Comparison of ENCODE assay signal across 17 cellular contexts in the genomic region with DNA sequence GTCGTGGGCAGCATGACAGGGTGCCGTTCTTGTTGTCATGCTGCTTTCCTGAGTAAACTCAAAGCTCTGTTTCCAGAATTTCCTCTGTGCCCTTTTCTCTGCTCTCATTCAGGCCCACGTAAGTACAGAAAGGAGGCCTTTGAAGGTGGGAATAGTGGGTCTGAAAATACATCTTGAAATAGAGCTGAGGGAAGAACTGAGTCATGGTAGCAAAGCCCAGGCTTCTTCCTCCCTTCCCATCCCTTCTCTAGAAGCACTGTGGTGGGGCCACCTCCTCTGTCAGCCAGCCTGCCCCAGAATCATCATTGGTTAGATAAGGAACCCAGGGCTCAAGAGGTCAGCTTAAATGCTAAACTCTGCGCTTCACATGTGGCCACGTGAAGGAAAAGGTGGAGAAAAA. TPM values are rescaled to one million over a fixed set of nuclear protein-coding genes. Genes with fewer than 3 reads are reported as not detected.
DNase-seq lines count a peak whose midpoint lies in the region; ATAC-seq and TF ChIP-seq lines count a peak whose summit lies in the region.
"Had no signal": no experiment of that assay in that cellular context is flagged by ENCODE, and none has a peak within 500 bp of the region (broad histone marks: within the 10 kb centered on the region; RNA-seq: fewer than 3 reads in every experiment).

No MANE protein-coding gene starts in this region.

- no peak overlapping the region for H2AFZ ChIP-seq in GM23248

- peaks cover 12% of the 10 kb centered on the region for H3F3A ChIP-seq in GM23248 (ENCODE audit: insufficient read depth)

- H3K79me2 ChIP-seq in GM23248 (ENCODE audit: insufficient read depth), result peaks cover 51% of the 10 kb centered on the region

- ATAC-seq in activated T-cell treated with anti-CD3 and anti-CD28 coated beads, Interleukin-2, amount 50 U/mL, for 72 hours (replicated peaks in 1 of 2), result no peak
- ATAC-seq in activated T-cell treated with anti-CD3 and anti-CD28 coated beads, Interleukin-2, amount 50 U/mL, for 4 hours, result no peak
- ATAC-seq in memory B cell (ENCODE audit: low read depth) (no peak), GM18511 (IDR thresholded peaks at IDR 0.05; ENCODE audit: unreplicated experiment) (no peak), lower lobe of right lung (no peak)

- no peak overlapping the region for H3K27ac ChIP-seq in lower lobe of right lung
- no peak overlapping the region for H3K27ac ChIP-seq in GM23248
- H3K27ac ChIP-seq: uterus had no signal

- H3K36me3 Mint-ChIP-seq in activated T-cell treated with anti-CD3 and anti-CD28 coated beads, Interleukin-2, amount 50 U/mL, for 72 hours (ENCODE audit: insufficient read depth in 2 of 2), result peaks cover 0 to 2% of the 10 kb centered on the region in 2 donors
- peaks cover 7% of the 10 kb centered on the region for H3K36me3 Mint-ChIP-seq in activated T-cell treated with anti-CD3 and anti-CD28 coated beads, Interleukin-2, amount 50 U/mL, for 4 hours (ENCODE audit: insufficient read depth)
- peaks cover 1% of the 10 kb centered on the region for H3K36me3 Mint-ChIP-seq in activated T-helper 1 cell treated with anti-CD3 and anti-CD28 coated beads, Interleukin-12 subunit alpha, Interleukin-12 subunit beta, Interleukin-2, Interleukin-4 antibody, amounts not matched to agents 30 ng/mL and 10 ng/mL and 1 ng/mL, durations not matched to agents 14 hours and 24 hours and 36 hours (ENCODE audit: low read depth)
- no peaks in the 10 kb centered on the region for H3K36me3 Mint-ChIP-seq in memory B cell

- peaks cover 16% of the 10 kb centered on the region; the same call in 1 of the 2 replicates for H4K20me1 ChIP-seq in GM23248 (ENCODE audit: insufficient read depth)

- H3K27me3 ChIP-seq in lower lobe of right lung (ENCODE audit: low read depth), result no peaks in the 10 kb centered on the region
- no peaks in the 10 kb centered on the region for H3K27me3 ChIP-seq in GM23248 (replicated peaks; ENCODE audit: insufficient read depth)
- H3K27me3 ChIP-seq: heart right ventricle, uterus had no signal

- H3K27ac Mint-ChIP-seq in activated T-cell treated with anti-CD3 and anti-CD28 coated beads, Interleukin-2, amount 50 U/mL, for 72 hours, result peak overlapping the region; percentile 88
- peak overlapping the region; percentile 49 for H3K27ac Mint-ChIP-seq in activated T-helper 1 cell treated with anti-CD3 and anti-CD28 coated beads, Interleukin-12 subunit alpha, Interleukin-12 subunit beta, Interleukin-2, Interleukin-4 antibody, amounts not matched to agents 30 ng/mL and 10 ng/mL and 1 ng/mL, durations not matched to agents 14 hours and 24 hours and 36 hours
- peak overlapping the region; percentile 20 for H3K27ac Mint-ChIP-seq in memory B cell

- no peak for DNase-seq in activated T-cell treated with anti-CD3 and anti-CD28 coated beads, Interleukin-2, amount 50 U/mL, for 72 hours
- DNase-seq in activated T-cell treated with anti-CD3 and anti-CD28 coated beads, Interleukin-2, amount 50 U/mL, for 4 hours, result no peak
- DNase-seq in activated T-helper 1 cell treated with anti-CD3 and anti-CD28 coated beads, Interleukin-12 subunit alpha, Interleukin-12 subunit beta, Interleukin-2, Interleukin-4 antibody, amounts not matched to agents 30 ng/mL and 10 ng/mL and 1 ng/mL, durations not matched to agents 14 hours and 24 hours and 36 hours (ENCODE audit: low spot score), result no peak
- DNase-seq in memory B cell (ENCODE audit: low spot score in 2 of 2) (no peak), superior temporal gyrus (ENCODE audit: extremely low spot score) (peak; percentile 29), lower lobe of right lung (no peak), GM23248 (no peak)
- DNase-seq: activated T-cell treated with anti-CD3 and anti-CD28 coated beads for 4 hours; Calu3; H9; heart right ventricle; NCI-H774; stimulated activated CD4-positive, alpha-beta T cell treated with anti-CD3 and anti-CD28 coated beads, Interleukin-4, amount 100 ng/mL, for 4 hours; uterus had no signal

- H3K27me3 Mint-ChIP-seq in activated T-cell treated with anti-CD3 and anti-CD28 coated beads, Interleukin-2, amount 50 U/mL, for 72 hours (ENCODE audit: low read depth), result no peaks in the 10 kb centered on the region
- no peaks in the 10 kb centered on the region for H3K27me3 Mint-ChIP-seq in activated T-cell treated with anti-CD3 and anti-CD28 coated beads, Interleukin-2, amount 50 U/mL, for 4 hours (ENCODE audit: low read depth)
- H3K27me3 Mint-ChIP-seq in activated T-helper 1 cell treated with anti-CD3 and anti-CD28 coated beads, Interleukin-12 subunit alpha, Interleukin-12 subunit beta, Interleukin-2, Interleukin-4 antibody, amounts not matched to agents 30 ng/mL and 10 ng/mL and 1 ng/mL, durations not matched to agents 14 hours and 24 hours and 36 hours (ENCODE audit: insufficient read depth), result no peaks in the 10 kb centered on the region
- H3K27me3 Mint-ChIP-seq in memory B cell, result no peaks in the 10 kb centered on the region

- H3K9me2 ChIP-seq in GM23248 (ENCODE audit: insufficient read depth), result no peaks in the 10 kb centered on the region

- TF ChIP-seq CTCF in lower lobe of right lung (IDR thresholded peaks at IDR 0.05), result no peak

- H3K4me2 ChIP-seq in GM23248 (ENCODE audit: unreplicated experiment), result no peak overlapping the region

- H3K4me3 ChIP-seq in lower lobe of right lung, result no peak overlapping the region
- H3K4me3 ChIP-seq in GM23248, result no peak overlapping the region
- H3K4me3 ChIP-seq: heart right ventricle, uterus had no signal

- H3K4me1 ChIP-seq in lower lobe of right lung, result peaks cover 43% of the 10 kb centered on the region
- H3K4me1 ChIP-seq in GM23248 (ENCODE audit: insufficient read depth), result peaks cover 11% of the 10 kb centered on the region

- H3K36me3 ChIP-seq in lower lobe of right lung (peaks cover 41% of the 10 kb centered on the region), GM23248 (ENCODE audit: low read depth) (no peaks in the 10 kb centered on the region)
- H3K36me3 ChIP-seq: uterus had no signal

- peaks cover 31% of the 10 kb centered on the region for H3K4me1 Mint-ChIP-seq in activated T-cell treated with anti-CD3 and anti-CD28 coated beads, Interleukin-2, amount 50 U/mL, for 72 hours (ENCODE audit: low read depth)
- peaks cover 25% of the 10 kb centered on the region for H3K4me1 Mint-ChIP-seq in activated T-cell treated with anti-CD3 and anti-CD28 coated beads, Interleukin-2, amount 50 U/mL, for 4 hours (ENCODE audit: low read depth)
- H3K4me1 Mint-ChIP-seq in activated T-helper 1 cell treated with anti-CD3 and anti-CD28 coated beads, Interleukin-12 subunit alpha, Interleukin-12 subunit beta, Interleukin-2, Interleukin-4 antibody, amounts not matched to agents 30 ng/mL and 10 ng/mL and 1 ng/mL, durations not matched to agents 14 hours and 24 hours and 36 hours (ENCODE audit: low read depth), result peaks cover 26% of the 10 kb centered on the region
- H3K4me1 Mint-ChIP-seq in memory B cell, result peaks cover 26% of the 10 kb centered on the region

- no peak overlapping the region for H3K4me3 Mint-ChIP-seq in activated T-cell treated with anti-CD3 and anti-CD28 coated beads, Interleukin-2, amount 50 U/mL, for 72 hours
- no peak overlapping the region for H3K4me3 Mint-ChIP-seq in activated T-cell treated with anti-CD3 and anti-CD28 coated beads, Interleukin-2, amount 50 U/mL, for 4 hours
- H3K4me3 Mint-ChIP-seq in activated T-helper 1 cell treated with anti-CD3 and anti-CD28 coated beads, Interleukin-12 subunit alpha, Interleukin-12 subunit beta, Interleukin-2, Interleukin-4 antibody, amounts not matched to agents 30 ng/mL and 10 ng/mL and 1 ng/mL, durations not matched to agents 14 hours and 24 hours and 36 hours, result no peak overlapping the region
- no peak overlapping the region for H3K4me3 Mint-ChIP-seq in memory B cell
- H3K4me3 Mint-ChIP-seq: H9 had no signal

- H3K9me3 ChIP-seq in lower lobe of right lung (no peaks in the 10 kb centered on the region), GM23248 (ENCODE audit: low read depth) (no peaks in the 10 kb centered on the region)
- H3K9me3 ChIP-seq: heart right ventricle, uterus had no signal

- in situ Hi-C loops in GM23248 (cut with MboI), result loop anchor here (10.0 kb wide), 1 partner anchor 107 kb away; no protein-coding TSS in a partner anchor

- no peak overlapping the region for H3K9ac ChIP-seq in GM23248

- H3K9me3 Mint-ChIP-seq in activated T-cell treated with anti-CD3 and anti-CD28 coated beads, Interleukin-2, amount 50 U/mL, for 72 hours, result no peaks in the 10 kb centered on the region
- H3K9me3 Mint-ChIP-seq in activated T-cell treated with anti-CD3 and anti-CD28 coated beads, Interleukin-2, amount 50 U/mL, for 4 hours, result no peaks in the 10 kb centered on the region
- H3K9me3 Mint-ChIP-seq in activated T-helper 1 cell treated with anti-CD3 and anti-CD28 coated beads, Interleukin-12 subunit alpha, Interleukin-12 subunit beta, Interleukin-2, Interleukin-4 antibody, amounts not matched to agents 30 ng/mL and 10 ng/mL and 1 ng/mL, durations not matched to agents 14 hours and 24 hours and 36 hours, result no peaks in the 10 kb centered on the region
- H3K9me3 Mint-ChIP-seq in memory B cell, result no peaks in the 10 kb centered on the region
- H3K9me3 Mint-ChIP-seq: H9 had no signal

- intact Hi-C loops in activated T-helper 1 cell treated with anti-CD3 and anti-CD28 coated beads, Interleukin-12 subunit alpha, Interleukin-12 subunit beta, Interleukin-2, Interleukin-4 antibody, amounts not matched to agents 30 ng/mL and 10 ng/mL and 1 ng/mL, durations not matched to agents 14 hours and 24 hours and 36 hours (cut with micrococcal nuclease), result no loop called here
- intact Hi-C loops in lower lobe of right lung (cut with DNase I), result no loop called here

- 86 to 91% methylated on average over 5 of the region's 5 CpGs for WGBS in GM23248 (ENCODE audit: low coverage in 1 of 2, low lambda C conversion rate in 2 of 2, missing lambda C conversion rate in 2 of 2), 2 experiments

RNA-seq across cellular contexts. Expression of gene CTRL, which starts 9.4 kb away (rescaled TPM):
- 1 to 10 TPM; 4.2 to 5.0 TPM for total RNA-seq in activated T-cell treated with anti-CD3 and anti-CD28 coated beads, Interleukin-2, amount 50 U/mL, for 72 hours
- total RNA-seq in activated T-cell treated with anti-CD3 and anti-CD28 coated beads, Interleukin-2, amount 50 U/mL, for 4 hours, result 10 to 100 TPM in 1 of 3 donors, 1 to 10 TPM in 2; 7.8 to 10.4 (median 8.8) TPM
- 5.5 and 6.9 TPM in 2 replicates for total RNA-seq in activated T-helper 1 cell treated with anti-CD3 and anti-CD28 coated beads, Interleukin-12 subunit alpha, Interleukin-12 subunit beta, Interleukin-2, Interleukin-4 antibody, amounts not matched to agents 30 ng/mL and 10 ng/mL and 1 ng/mL, durations not matched to agents 14 hours and 24 hours and 36 hours
- total RNA-seq in lower lobe of right lung, result 0.59 TPM
- 0.76 TPM in 1 of 2 replicates, not detected in the other for total RNA-seq in GM23248 (2014; rRNA removed; shearing (Covaris generic))
- polyA plus RNA-seq in GM23248 (2016; fragmentation: Nextera tagmentation; extraction: Ambion mirVana), result 3.8 and 7.4 TPM in 2 replicates

RNA-seq across cellular contexts. Expression of gene PSMB10, which starts 14.4 kb away (rescaled TPM):
- 100 to 1,000 TPM; 169 to 184 TPM for total RNA-seq in activated T-cell treated with anti-CD3 and anti-CD28 coated beads, Interleukin-2, amount 50 U/mL, for 72 hours
- total RNA-seq in activated T-cell treated with anti-CD3 and anti-CD28 coated beads, Interleukin-2, amount 50 U/mL, for 4 hours, result 100 to 1,000 TPM; 223 to 262 (median 249) TPM
- 213 and 218 TPM in 2 replicates for total RNA-seq in activated T-helper 1 cell treated with anti-CD3 and anti-CD28 coated beads, Interleukin-12 subunit alpha, Interleukin-12 subunit beta, Interleukin-2, Interleukin-4 antibody, amounts not matched to agents 30 ng/mL and 10 ng/mL and 1 ng/mL, durations not matched to agents 14 hours and 24 hours and 36 hours
- 82.7 TPM for total RNA-seq in lower lobe of right lung
- total RNA-seq in GM23248 (2014; rRNA removed; shearing (Covaris generic)), result 18.9 and 24.8 TPM in 2 replicates
- 49.8 and 55.1 TPM in 2 replicates for polyA plus RNA-seq in GM23248 (2016; fragmentation: Nextera tagmentation; extraction: Ambion mirVana)

RNA-seq across cellular contexts. Expression of gene LCAT, which starts 21.7 kb away (rescaled TPM):
- total RNA-seq in activated T-cell treated with anti-CD3 and anti-CD28 coated beads, Interleukin-2, amount 50 U/mL, for 72 hours, result 10 to 100 TPM; 12.3 to 20.1 TPM
- 1 to 10 TPM; 8.0 to 9.1 (median 8.1) TPM for total RNA-seq in activated T-cell treated with anti-CD3 and anti-CD28 coated beads, Interleukin-2, amount 50 U/mL, for 4 hours
- 12.7 and 20.3 TPM in 2 replicates for total RNA-seq in activated T-helper 1 cell treated with anti-CD3 and anti-CD28 coated beads, Interleukin-12 subunit alpha, Interleukin-12 subunit beta, Interleukin-2, Interleukin-4 antibody, amounts not matched to agents 30 ng/mL and 10 ng/mL and 1 ng/mL, durations not matched to agents 14 hours and 24 hours and 36 hours
- 33.8 TPM for total RNA-seq in lower lobe of right lung
- 15.9 and 19.1 TPM in 2 replicates for total RNA-seq in GM23248 (2014; rRNA removed; shearing (Covaris generic))
- 5.3 and 5.4 TPM in 2 replicates for polyA plus RNA-seq in GM23248 (2016; fragmentation: Nextera tagmentation; extraction: Ambion mirVana)

RNA-seq across cellular contexts. Expression of gene PSKH1, which starts 29.2 kb away (rescaled TPM):
- total RNA-seq in activated T-cell treated with anti-CD3 and anti-CD28 coated beads, Interleukin-2, amount 50 U/mL, for 72 hours, result 10 to 100 TPM; 16.1 to 16.2 TPM
- total RNA-seq in activated T-cell treated with anti-CD3 and anti-CD28 coated beads, Interleukin-2, amount 50 U/mL, for 4 hours, result 10 to 100 TPM; 10.4 to 14.6 (median 10.9) TPM
- total RNA-seq in activated T-helper 1 cell treated with anti-CD3 and anti-CD28 coated beads, Interleukin-12 subunit alpha, Interleukin-12 subunit beta, Interleukin-2, Interleukin-4 antibody, amounts not matched to agents 30 ng/mL and 10 ng/mL and 1 ng/mL, durations not matched to agents 14 hours and 24 hours and 36 hours, result 17.8 TPM in 2 replicates
- 28.3 TPM for total RNA-seq in lower lobe of right lung
- total RNA-seq in GM23248 (2014; rRNA removed; shearing (Covaris generic)), result 8.1 and 11.5 TPM in 2 replicates
- 22.7 and 23.6 TPM in 2 replicates for polyA plus RNA-seq in GM23248 (2016; fragmentation: Nextera tagmentation; extraction: Ambion mirVana)

RNA-seq across cellular contexts. Expression of gene NRN1L, which starts 37.5 kb away (rescaled TPM):
- 1 to 10 TPM in 1 of 2 donors, under 1 TPM in 1; 0.60 to 1.9 TPM for total RNA-seq in activated T-cell treated with anti-CD3 and anti-CD28 coated beads, Interleukin-2, amount 50 U/mL, for 72 hours
- total RNA-seq in activated T-cell treated with anti-CD3 and anti-CD28 coated beads, Interleukin-2, amount 50 U/mL, for 4 hours, result not detected
- 0.65 and 0.76 TPM in 2 replicates for total RNA-seq in activated T-helper 1 cell treated with anti-CD3 and anti-CD28 coated beads, Interleukin-12 subunit alpha, Interleukin-12 subunit beta, Interleukin-2, Interleukin-4 antibody, amounts not matched to agents 30 ng/mL and 10 ng/mL and 1 ng/mL, durations not matched to agents 14 hours and 24 hours and 36 hours
- total RNA-seq in lower lobe of right lung, result 1.7 TPM
- not detected in 2 replicates for total RNA-seq in GM23248 (2014; rRNA removed; shearing (Covaris generic))
- not detected in 2 replicates for polyA plus RNA-seq in GM23248 (2016; fragmentation: Nextera tagmentation; extraction: Ambion mirVana)
- total RNA-seq: Calu3, mononuclear cell had no signal
- polyA plus RNA-seq: keratinocyte had no signal

Comparison
In these comparisons a context has a peak if more than half of its experiments do, and no peak if none do; other contexts are left out.
1. H3K27ac Mint-ChIP-seq: peak in every context shown above with its lines; median percentile 88 in activated T-cell treated with anti-CD3 and anti-CD28 coated beads, Interleukin-2, amount 50 U/mL, for 72 hours; 49 in activated T-helper 1 cell treated with anti-CD3 and anti-CD28 coated beads, Interleukin-12 subunit alpha, Interleukin-12 subunit beta, Interleukin-2, Interleukin-4 antibody, amounts not matched to agents 30 ng/mL and 10 ng/mL and 1 ng/mL, durations not matched to agents 14 hours and 24 hours and 36 hours; 20 in memory B cell.